ENCODE assay signal across 23 cellular contexts in genomic region chr7:1387261-1387660, GRCh38.
DNase-seq lines count a peak whose midpoint lies in the region; ATAC-seq, FAIRE-seq and TF ChIP-seq lines count a peak whose summit lies in the region.
"Had no signal": no experiment of that assay in that cellular context is flagged by ENCODE, and none has a peak within 500 bp of the region (broad histone marks: within the 10 kb centered on the region; RNA-seq: fewer than 3 reads in every experiment).

No MANE protein-coding gene starts in this region.

- H3K4me3 Mint-ChIP-seq in brain = no peak overlapping the region
- H3K4me3 Mint-ChIP-seq: CD4-positive, CD25-positive, alpha-beta regulatory T cell; CD8-positive, alpha-beta T cell had no signal

- H3K4me1 ChIP-seq in osteoblast (ENCODE audit: insufficient read depth, low read length) = no peaks in the 10 kb centered on the region
- H3K4me1 ChIP-seq: A549, BE2C, Caco-2 had no signal

- H3K27ac ChIP-seq in osteoblast (ENCODE audit: low read depth, low read length) = no peak overlapping the region
- H3K27ac ChIP-seq: A549, C4-2B had no signal

- no peak overlapping the region for H3K4me2 ChIP-seq in osteoblast (ENCODE audit: insufficient read depth, low read length)
- H3K4me2 ChIP-seq: A549 had no signal

- H3K27me3 Mint-ChIP-seq in brain = peaks cover 33% of the 10 kb centered on the region

- H3K27ac Mint-ChIP-seq in brain = peak overlapping the region in 3 of 5 experiments; percentile 69 to 88 (median 73)
- H3K27ac Mint-ChIP-seq: CD8-positive, alpha-beta T cell had no signal

- no peak for TF ChIP-seq CTCF in brain (conservative IDR thresholded peaks at IDR 0.05)
- no peak for TF ChIP-seq CTCF in osteoblast (IDR thresholded peaks at IDR 0.05; ENCODE audit: extremely low read depth, low read depth, low read length)

- H3K36me3 Mint-ChIP-seq in brain = no peaks in the 10 kb centered on the region
- H3K36me3 Mint-ChIP-seq: CD8-positive, alpha-beta T cell had no signal

- peaks cover 16% of the 10 kb centered on the region for H3K4me1 Mint-ChIP-seq in brain
- H3K4me1 Mint-ChIP-seq: CD4-positive, CD25-positive, alpha-beta regulatory T cell had no signal

- DNase-seq in Right ventricle myocardium inferior (ENCODE audit: missing footprints) (peak; percentile 32), left cardiac atrium (no peak), osteoblast (ENCODE audit: insufficient read length, low spot score, missing footprints) (peak; percentile 64), OCI-M2 (lab: John Stamatoyannopoulos, UW; ENCODE audit: unreplicated experiment) (no peak), G401 (ENCODE audit: low spot score) (no peak), GM12891 (ENCODE audit: insufficient read length, low spot score) (no peak)
- DNase-seq: 8988T; ACHN; AML-193; Caco-2; CD4-positive, CD25-positive, alpha-beta regulatory T cell; CD8-positive, alpha-beta T cell; DND-41; GDM1; GOT3; HCEC 1CT had no signal

- no peaks in the 10 kb centered on the region for H3K36me3 ChIP-seq in osteoblast (ENCODE audit: insufficient read depth, low read length)
- H3K36me3 ChIP-seq: BE2C had no signal

- in situ Hi-C loops in G401 (cut with HindIII; ENCODE audit: low sequenced_read_pairs) = no loop called here

- no peak overlapping the region for H3K4me3 ChIP-seq in osteoblast (ENCODE audit: insufficient read depth, low read length)
- H3K4me3 ChIP-seq: A549, GM12878 had no signal

- H2AFZ ChIP-seq in osteoblast (ENCODE audit: low read length) = no peak overlapping the region

- H3K9me3 ChIP-seq in osteoblast (ENCODE audit: low read depth, low read length) = peaks cover 5% of the 10 kb centered on the region
- H3K9me3 ChIP-seq: BE2C had no signal

- no peaks in the 10 kb centered on the region for H3K79me2 ChIP-seq in osteoblast (ENCODE audit: insufficient read depth, low read length)

- H4K20me1 ChIP-seq in osteoblast (ENCODE audit: insufficient read depth, low read length) = no peaks in the 10 kb centered on the region

- intact Hi-C loops in Right ventricle myocardium inferior (cut with DNase I) (no loop called here), left cardiac atrium (cut with DNase I) (no loop called here)

- TF ChIP-seq POLR2A in GM12891 (IDR thresholded peaks at IDR 0.05; ENCODE audit: low read depth, low read length) = no peak

- H3K9me3 Mint-ChIP-seq in brain = peaks cover 4 to 14% (median 10%) of the 10 kb centered on the region in 5 experiments
- H3K9me3 Mint-ChIP-seq: CD8-positive, alpha-beta T cell had no signal

- peaks cover 50% of the 10 kb centered on the region for H3K27me3 ChIP-seq in osteoblast (ENCODE audit: insufficient read depth, low read length)

- no peak for ATAC-seq in Right ventricle myocardium inferior
- no peak for ATAC-seq in left cardiac atrium
- ATAC-seq: CD8-positive, alpha-beta T cell; GM12878 had no signal

- no peak for FAIRE-seq in GM12891 (lab: Jason Lieb, UNC)
- FAIRE-seq: A549, GM12878, GM18507, H54 had no signal

TF ChIP-seq in GM12891, 5 proteins besides CTCF, POLR2A, EP300 and RAD21:
- TF ChIP-seq TAF1 (IDR thresholded peaks at IDR 0.05; ENCODE audit: low read depth, low read length) (no peak), POLR2AphosphoS5 (IDR thresholded peaks at IDR 0.05; ENCODE audit: low read depth, low read length) (no peak), POU2F2 (IDR thresholded peaks at IDR 0.05; ENCODE audit: low read depth, low read length) (no peak), PAX5 (IDR thresholded peaks at IDR 0.05; ENCODE audit: insufficient read depth, low read length, severe bottlenecking) (no peak), SPI1 (IDR thresholded peaks at IDR 0.05; ENCODE audit: low read depth, low read length) (no peak)

Comparison
In these comparisons a context has a peak if more than half of its experiments do, and no peak if none do; other contexts are left out.
1. DNase-seq: peak in Right ventricle myocardium inferior (single experiment) and osteoblast (single experiment); none in left cardiac atrium (single experiment), OCI-M2 (single experiment), G401 (single experiment) and GM12891 (single experiment).